1 cellular context compared by ENCODE assay signal in the genomic region with DNA sequence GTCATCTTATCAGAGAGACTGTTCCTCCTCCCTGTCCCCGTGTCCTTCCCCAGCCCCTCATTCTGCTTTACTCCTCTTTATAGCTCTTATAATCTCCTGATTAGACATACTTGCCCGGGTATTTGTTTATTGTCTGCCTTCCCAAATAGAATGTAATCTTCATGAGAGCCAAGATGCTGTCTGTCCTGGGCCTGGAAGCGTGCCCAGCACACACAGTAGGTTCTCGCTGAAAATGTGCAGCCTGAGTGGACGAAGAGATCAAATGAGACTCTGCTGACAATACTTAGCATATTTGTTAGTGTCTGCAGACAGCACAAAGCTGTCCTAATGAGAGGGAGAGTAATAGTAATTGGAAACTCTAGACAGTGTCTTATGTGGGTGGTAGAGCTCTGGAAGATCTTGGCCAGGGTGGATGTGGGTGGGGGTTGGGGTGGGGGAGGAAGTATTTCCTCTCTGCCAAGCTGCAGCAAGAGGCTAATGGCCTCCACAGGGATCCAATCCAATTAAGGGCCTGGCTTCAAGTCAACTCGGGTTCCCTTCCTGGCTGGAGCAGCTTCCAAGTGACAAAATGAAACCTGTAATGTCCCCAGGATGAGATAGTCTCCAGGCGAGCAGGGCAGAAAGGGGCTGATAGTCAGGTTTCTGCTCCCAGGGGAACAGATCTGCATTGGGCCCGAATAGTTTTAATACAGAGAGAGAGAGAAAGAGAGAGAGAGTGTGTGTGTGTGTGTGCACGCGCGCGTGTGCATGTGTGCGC.
TF ChIP-seq lines count a peak whose summit lies in the region.

No MANE protein-coding gene starts in this region.

TF ChIP-seq in K562, 482 proteins besides CTCF, POLR2A, EP300 and RAD21 (continued from another document and continues in another):
- TF ChIP-seq, protein P1, sequence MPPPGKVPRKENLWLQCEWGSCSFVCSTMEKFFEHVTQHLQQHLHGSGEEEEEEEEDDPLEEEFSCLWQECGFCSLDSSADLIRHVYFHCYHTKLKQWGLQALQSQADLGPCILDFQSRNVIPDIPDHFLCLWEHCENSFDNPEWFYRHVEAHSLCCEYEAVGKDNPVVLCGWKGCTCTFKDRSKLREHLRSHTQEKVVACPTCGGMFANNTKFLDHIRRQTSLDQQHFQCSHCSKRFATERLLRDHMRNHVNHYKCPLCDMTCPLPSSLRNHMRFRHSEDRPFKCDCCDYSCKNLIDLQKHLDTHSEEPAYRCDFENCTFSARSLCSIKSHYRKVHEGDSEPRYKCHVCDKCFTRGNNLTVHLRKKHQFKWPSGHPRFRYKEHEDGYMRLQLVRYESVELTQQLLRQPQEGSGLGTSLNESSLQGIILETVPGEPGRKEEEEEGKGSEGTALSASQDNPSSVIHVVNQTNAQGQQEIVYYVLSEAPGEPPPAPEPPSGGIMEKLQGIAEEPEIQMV (tag; conservative IDR thresholded peaks at IDR 0.05; ENCODE audit: low read depth), result no peak
- TF ChIP-seq CBX2 (IDR thresholded peaks at IDR 0.05; ENCODE audit: insufficient read depth, low read length, poor library complexity, severe bottlenecking), result no peak
- no peak for TF ChIP-seq ZNF707 (CRISPR knock-in tag; conservative IDR thresholded peaks at IDR 0.05)
- no peak for TF ChIP-seq GTF2E2 (tag; IDR thresholded peaks at IDR 0.05)
- peak; percentile 41; the same call in 1 of the 2 replicates for TF ChIP-seq NFRKB (IDR thresholded peaks at IDR 0.05; ENCODE audit: low read depth)
- TF ChIP-seq, protein P2, sequence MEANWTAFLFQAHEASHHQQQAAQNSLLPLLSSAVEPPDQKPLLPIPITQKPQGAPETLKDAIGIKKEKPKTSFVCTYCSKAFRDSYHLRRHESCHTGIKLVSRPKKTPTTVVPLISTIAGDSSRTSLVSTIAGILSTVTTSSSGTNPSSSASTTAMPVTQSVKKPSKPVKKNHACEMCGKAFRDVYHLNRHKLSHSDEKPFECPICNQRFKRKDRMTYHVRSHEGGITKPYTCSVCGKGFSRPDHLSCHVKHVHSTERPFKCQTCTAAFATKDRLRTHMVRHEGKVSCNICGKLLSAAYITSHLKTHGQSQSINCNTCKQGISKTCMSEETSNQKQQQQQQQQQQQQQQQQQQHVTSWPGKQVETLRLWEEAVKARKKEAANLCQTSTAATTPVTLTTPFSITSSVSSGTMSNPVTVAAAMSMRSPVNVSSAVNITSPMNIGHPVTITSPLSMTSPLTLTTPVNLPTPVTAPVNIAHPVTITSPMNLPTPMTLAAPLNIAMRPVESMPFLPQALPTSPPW (CRISPR knock-in tag; IDR thresholded peaks at IDR 0.05), result no peak; the same call in 1 of the 2 replicates
- TF ChIP-seq NCOR1 (IDR thresholded peaks at IDR 0.05), result no peak
- no peak for TF ChIP-seq FOXK2 (conservative IDR thresholded peaks at IDR 0.05 in 1 of 2, IDR thresholded peaks at IDR 0.05 in 1 of 2; ENCODE audit: low read depth in 2 of 2)
- TF ChIP-seq ZNF780A (CRISPR knock-in tag; IDR thresholded peaks at IDR 0.05), result no peak
- no peak for TF ChIP-seq SP1 (CRISPR knock-in tag; IDR thresholded peaks at IDR 0.05)
- TF ChIP-seq ZNF239 (CRISPR knock-in tag; IDR thresholded peaks at IDR 0.05), result no peak
- TF ChIP-seq, protein P3, sequence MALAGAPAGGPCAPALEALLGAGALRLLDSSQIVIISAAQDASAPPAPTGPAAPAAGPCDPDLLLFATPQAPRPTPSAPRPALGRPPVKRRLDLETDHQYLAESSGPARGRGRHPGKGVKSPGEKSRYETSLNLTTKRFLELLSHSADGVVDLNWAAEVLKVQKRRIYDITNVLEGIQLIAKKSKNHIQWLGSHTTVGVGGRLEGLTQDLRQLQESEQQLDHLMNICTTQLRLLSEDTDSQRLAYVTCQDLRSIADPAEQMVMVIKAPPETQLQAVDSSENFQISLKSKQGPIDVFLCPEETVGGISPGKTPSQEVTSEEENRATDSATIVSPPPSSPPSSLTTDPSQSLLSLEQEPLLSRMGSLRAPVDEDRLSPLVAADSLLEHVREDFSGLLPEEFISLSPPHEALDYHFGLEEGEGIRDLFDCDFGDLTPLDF (CRISPR knock-in tag; IDR thresholded peaks at IDR 0.05), result no peak
- TF ChIP-seq ZNF584 (CRISPR knock-in tag; IDR thresholded peaks at IDR 0.05; ENCODE audit: low read depth), result no peak
- TF ChIP-seq ELF4 (CRISPR knock-in tag; IDR thresholded peaks at IDR 0.05), result no peak
- 0 out of 4 replicates have a peak, but pooled peaks of 1 of the 2 experiments have one; percentile 39 for TF ChIP-seq KDM1A (IDR thresholded peaks at IDR 0.05)
- TF ChIP-seq MTF1 (CRISPR knock-in tag; IDR thresholded peaks at IDR 0.05; ENCODE audit: borderline replicate concordance), result no peak
- TF ChIP-seq NFYB (IDR thresholded peaks at IDR 0.05; ENCODE audit: extremely low read depth, insufficient read length), result no peak
- TF ChIP-seq OTX1 (CRISPR knock-in tag; IDR thresholded peaks at IDR 0.05), result no peak
- no peak for TF ChIP-seq THRAP3 (IDR thresholded peaks at IDR 0.05; ENCODE audit: borderline replicate concordance)
- TF ChIP-seq CBX5 (IDR thresholded peaks at IDR 0.05; ENCODE audit: borderline replicate concordance, low read depth), result no peak
- no peak for TF ChIP-seq POLR3G (IDR thresholded peaks at IDR 0.05; ENCODE audit: extremely low read depth, insufficient read length, insufficient replicate concordance)
- 0 out of 2 replicates have a peak, but pooled peaks have one; percentile 37 for TF ChIP-seq MEF2D (tag; conservative IDR thresholded peaks at IDR 0.05; ENCODE audit: low read depth)
- TF ChIP-seq, protein P4, sequence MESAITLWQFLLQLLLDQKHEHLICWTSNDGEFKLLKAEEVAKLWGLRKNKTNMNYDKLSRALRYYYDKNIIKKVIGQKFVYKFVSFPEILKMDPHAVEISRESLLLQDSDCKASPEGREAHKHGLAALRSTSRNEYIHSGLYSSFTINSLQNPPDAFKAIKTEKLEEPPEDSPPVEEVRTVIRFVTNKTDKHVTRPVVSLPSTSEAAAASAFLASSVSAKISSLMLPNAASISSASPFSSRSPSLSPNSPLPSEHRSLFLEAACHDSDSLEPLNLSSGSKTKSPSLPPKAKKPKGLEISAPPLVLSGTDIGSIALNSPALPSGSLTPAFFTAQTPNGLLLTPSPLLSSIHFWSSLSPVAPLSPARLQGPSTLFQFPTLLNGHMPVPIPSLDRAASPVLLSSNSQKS (CRISPR knock-in tag; IDR thresholded peaks at IDR 0.05), result no peak
- TF ChIP-seq, protein P5, sequence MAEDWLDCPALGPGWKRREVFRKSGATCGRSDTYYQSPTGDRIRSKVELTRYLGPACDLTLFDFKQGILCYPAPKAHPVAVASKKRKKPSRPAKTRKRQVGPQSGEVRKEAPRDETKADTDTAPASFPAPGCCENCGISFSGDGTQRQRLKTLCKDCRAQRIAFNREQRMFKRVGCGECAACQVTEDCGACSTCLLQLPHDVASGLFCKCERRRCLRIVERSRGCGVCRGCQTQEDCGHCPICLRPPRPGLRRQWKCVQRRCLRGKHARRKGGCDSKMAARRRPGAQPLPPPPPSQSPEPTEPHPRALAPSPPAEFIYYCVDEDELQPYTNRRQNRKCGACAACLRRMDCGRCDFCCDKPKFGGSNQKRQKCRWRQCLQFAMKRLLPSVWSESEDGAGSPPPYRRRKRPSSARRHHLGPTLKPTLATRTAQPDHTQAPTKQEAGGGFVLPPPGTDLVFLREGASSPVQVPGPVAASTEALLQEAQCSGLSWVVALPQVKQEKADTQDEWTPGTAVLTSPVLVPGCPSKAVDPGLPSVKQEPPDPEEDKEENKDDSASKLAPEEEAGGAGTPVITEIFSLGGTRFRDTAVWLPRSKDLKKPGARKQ (CRISPR knock-in tag; IDR thresholded peaks at IDR 0.05), result no peak
- 0 out of 2 replicates have a peak, but pooled peaks have one; percentile 26 for TF ChIP-seq MECOM (CRISPR knock-in tag; IDR thresholded peaks at IDR 0.05)
- TF ChIP-seq TBP (optimal IDR thresholded peaks at IDR 0.05; ENCODE audit: low read depth, low read length), result no peak
- TF ChIP-seq TEAD1 (CRISPR knock-in tag; IDR thresholded peaks at IDR 0.05), result no peak
- TF ChIP-seq MCM7 (IDR thresholded peaks at IDR 0.05), result no peak
- TF ChIP-seq ZNF274 (IDR thresholded peaks at IDR 0.05; ENCODE audit: borderline replicate concordance, low read depth, low read length), result no peak
- no peak for TF ChIP-seq JUN (IDR thresholded peaks at IDR 0.05; ENCODE audit: borderline replicate concordance, low read depth, low read length)
- no peak for TF ChIP-seq JUN (CRISPR knock-in tag; IDR thresholded peaks at IDR 0.05; ENCODE audit: borderline replicate concordance)
- no peak for TF ChIP-seq CXXC5 (CRISPR knock-in tag; IDR thresholded peaks at IDR 0.05)
- TF ChIP-seq, protein P6, sequence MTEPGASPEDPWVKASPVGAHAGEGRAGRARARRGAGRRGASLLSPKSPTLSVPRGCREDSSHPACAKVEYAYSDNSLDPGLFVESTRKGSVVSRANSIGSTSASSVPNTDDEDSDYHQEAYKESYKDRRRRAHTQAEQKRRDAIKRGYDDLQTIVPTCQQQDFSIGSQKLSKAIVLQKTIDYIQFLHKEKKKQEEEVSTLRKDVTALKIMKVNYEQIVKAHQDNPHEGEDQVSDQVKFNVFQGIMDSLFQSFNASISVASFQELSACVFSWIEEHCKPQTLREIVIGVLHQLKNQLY (CRISPR knock-in tag; conservative IDR thresholded peaks at IDR 0.05), result no peak
- no peak for TF ChIP-seq BMI1 (IDR thresholded peaks at IDR 0.05; ENCODE audit: low read length)
- no peak for TF ChIP-seq CBX3 (IDR thresholded peaks at IDR 0.05; ENCODE audit: borderline replicate concordance in 1 of 2, low read length in 2 of 2)
- no peak for TF ChIP-seq TCF7 (IDR thresholded peaks at IDR 0.05; ENCODE audit: borderline replicate concordance)
- TF ChIP-seq ZNF311 (CRISPR knock-in tag; IDR thresholded peaks at IDR 0.05), result no peak
- no peak for TF ChIP-seq NR2F6 (CRISPR knock-in tag; IDR thresholded peaks at IDR 0.05)
- TF ChIP-seq RBBP5 (IDR thresholded peaks at IDR 0.05; ENCODE audit: borderline replicate concordance, insufficient read depth, low read length, poor library complexity, severe bottlenecking), result peak; percentile 13
- no peak for TF ChIP-seq PHF20 (IDR thresholded peaks at IDR 0.05; ENCODE audit: partially characterized antibody)
- TF ChIP-seq, protein P7, sequence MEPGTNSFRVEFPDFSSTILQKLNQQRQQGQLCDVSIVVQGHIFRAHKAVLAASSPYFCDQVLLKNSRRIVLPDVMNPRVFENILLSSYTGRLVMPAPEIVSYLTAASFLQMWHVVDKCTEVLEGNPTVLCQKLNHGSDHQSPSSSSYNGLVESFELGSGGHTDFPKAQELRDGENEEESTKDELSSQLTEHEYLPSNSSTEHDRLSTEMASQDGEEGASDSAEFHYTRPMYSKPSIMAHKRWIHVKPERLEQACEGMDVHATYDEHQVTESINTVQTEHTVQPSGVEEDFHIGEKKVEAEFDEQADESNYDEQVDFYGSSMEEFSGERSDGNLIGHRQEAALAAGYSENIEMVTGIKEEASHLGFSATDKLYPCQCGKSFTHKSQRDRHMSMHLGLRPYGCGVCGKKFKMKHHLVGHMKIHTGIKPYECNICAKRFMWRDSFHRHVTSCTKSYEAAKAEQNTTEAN (CRISPR knock-in tag; IDR thresholded peaks at IDR 0.05), result no peak
- TF ChIP-seq ZNF436 (CRISPR knock-in tag; IDR thresholded peaks at IDR 0.05), result no peak
- TF ChIP-seq CHCHD3 (CRISPR knock-in tag; IDR thresholded peaks at IDR 0.05), result no peak
- peak; percentile 51 for TF ChIP-seq ZNF766 (CRISPR knock-in tag; conservative IDR thresholded peaks at IDR 0.05)
- no peak for TF ChIP-seq CAMTA2 (CRISPR knock-in tag; conservative IDR thresholded peaks at IDR 0.05)
- no peak for TF ChIP-seq ZNF217 (CRISPR knock-in tag; IDR thresholded peaks at IDR 0.05)
- TF ChIP-seq, protein P8, sequence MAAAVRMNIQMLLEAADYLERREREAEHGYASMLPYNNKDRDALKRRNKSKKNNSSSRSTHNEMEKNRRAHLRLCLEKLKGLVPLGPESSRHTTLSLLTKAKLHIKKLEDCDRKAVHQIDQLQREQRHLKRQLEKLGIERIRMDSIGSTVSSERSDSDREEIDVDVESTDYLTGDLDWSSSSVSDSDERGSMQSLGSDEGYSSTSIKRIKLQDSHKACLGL (CRISPR knock-in tag; IDR thresholded peaks at IDR 0.05; ENCODE audit: borderline replicate concordance, poor library complexity, severe bottlenecking), result no peak
- 0 out of 2 replicates have a peak, but pooled peaks have one; percentile 62 for TF ChIP-seq NR1H2 (CRISPR knock-in tag; IDR thresholded peaks at IDR 0.05)
- TF ChIP-seq, protein P9, sequence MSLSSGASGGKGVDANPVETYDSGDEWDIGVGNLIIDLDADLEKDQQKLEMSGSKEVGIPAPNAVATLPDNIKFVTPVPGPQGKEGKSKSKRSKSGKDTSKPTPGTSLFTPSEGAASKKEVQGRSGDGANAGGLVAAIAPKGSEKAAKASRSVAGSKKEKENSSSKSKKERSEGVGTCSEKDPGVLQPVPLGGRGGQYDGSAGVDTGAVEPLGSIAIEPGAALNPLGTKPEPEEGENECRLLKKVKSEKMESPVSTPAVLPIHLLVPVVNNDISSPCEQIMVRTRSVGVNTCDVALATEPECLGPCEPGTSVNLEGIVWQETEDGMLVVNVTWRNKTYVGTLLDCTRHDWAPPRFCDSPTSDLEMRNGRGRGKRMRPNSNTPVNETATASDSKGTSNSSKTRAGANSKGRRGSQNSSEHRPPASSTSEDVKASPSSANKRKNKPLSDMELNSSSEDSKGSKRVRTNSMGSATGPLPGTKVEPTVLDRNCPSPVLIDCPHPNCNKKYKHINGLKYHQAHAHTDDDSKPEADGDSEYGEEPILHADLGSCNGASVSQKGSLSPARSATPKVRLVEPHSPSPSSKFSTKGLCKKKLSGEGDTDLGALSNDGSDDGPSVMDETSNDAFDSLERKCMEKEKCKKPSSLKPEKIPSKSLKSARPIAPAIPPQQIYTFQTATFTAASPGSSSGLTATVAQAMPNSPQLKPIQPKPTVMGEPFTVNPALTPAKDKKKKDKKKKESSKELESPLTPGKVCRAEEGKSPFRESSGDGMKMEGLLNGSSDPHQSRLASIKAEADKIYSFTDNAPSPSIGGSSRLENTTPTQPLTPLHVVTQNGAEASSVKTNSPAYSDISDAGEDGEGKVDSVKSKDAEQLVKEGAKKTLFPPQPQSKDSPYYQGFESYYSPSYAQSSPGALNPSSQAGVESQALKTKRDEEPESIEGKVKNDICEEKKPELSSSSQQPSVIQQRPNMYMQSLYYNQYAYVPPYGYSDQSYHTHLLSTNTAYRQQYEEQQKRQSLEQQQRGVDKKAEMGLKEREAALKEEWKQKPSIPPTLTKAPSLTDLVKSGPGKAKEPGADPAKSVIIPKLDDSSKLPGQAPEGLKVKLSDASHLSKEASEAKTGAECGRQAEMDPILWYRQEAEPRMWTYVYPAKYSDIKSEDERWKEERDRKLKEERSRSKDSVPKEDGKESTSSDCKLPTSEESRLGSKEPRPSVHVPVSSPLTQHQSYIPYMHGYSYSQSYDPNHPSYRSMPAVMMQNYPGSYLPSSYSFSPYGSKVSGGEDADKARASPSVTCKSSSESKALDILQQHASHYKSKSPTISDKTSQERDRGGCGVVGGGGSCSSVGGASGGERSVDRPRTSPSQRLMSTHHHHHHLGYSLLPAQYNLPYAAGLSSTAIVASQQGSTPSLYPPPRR (CRISPR knock-in tag; IDR thresholded peaks at IDR 0.05; ENCODE audit: borderline replicate concordance), result no peak
- no peak for TF ChIP-seq TSC22D4 (tag; IDR thresholded peaks at IDR 0.05)
